ENCODE assay signal across 29 cellular contexts in the genomic region with DNA sequence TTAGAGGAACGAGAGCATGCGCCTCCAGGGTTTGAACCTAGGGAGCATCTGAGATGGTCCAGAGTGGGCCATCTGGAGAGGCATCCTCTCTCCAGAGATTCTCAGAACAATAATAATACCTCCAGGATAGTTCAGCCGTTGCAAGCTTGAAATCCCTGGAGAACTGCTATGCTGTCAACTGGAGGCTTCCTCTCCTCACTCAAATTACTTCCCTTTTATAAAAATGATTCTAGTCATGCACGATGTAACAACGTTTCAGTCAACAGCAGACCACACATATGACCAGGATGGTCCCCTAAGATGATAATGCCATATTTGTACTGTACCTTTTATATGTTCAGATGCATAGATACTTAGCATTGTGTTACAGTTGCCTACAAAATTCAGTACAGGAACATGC.
"Had no signal": no experiment of that assay in that cellular context is flagged by ENCODE, and none has a peak within 500 bp of the region (broad histone marks: within the 10 kb centered on the region; RNA-seq: fewer than 3 reads in every experiment).

No MANE protein-coding gene starts in this region.

- H3K9me3 ChIP-seq: adrenal gland, body of pancreas, gastroesophageal sphincter, neutrophil, thoracic aorta had no signal

- H3K4me1 ChIP-seq: adrenal gland, body of pancreas had no signal

- H3K27ac ChIP-seq: adrenal gland, body of pancreas, gastroesophageal sphincter, neutrophil, skin epidermis, thoracic aorta, VCaP had no signal

- H3K4me3 ChIP-seq: adrenal gland, body of pancreas, gastroesophageal sphincter, skin epidermis, thoracic aorta had no signal

- H3K27me3 Mint-ChIP-seq: activated naive CD8-positive, alpha-beta T cell treated with anti-CD3 and anti-CD28 coated beads for 36 hours had no signal

- H3K4me3 Mint-ChIP-seq: activated naive CD4-positive, alpha-beta T cell treated with anti-CD3 and anti-CD28 coated beads for 36 hours; activated naive CD8-positive, alpha-beta T cell treated with anti-CD3 and anti-CD28 coated beads for 36 hours; activated T-helper 1 cell treated with anti-CD3 and anti-CD28 coated beads, Interleukin-12 subunit alpha, Interleukin-12 subunit beta, Interleukin-2, Interleukin-4 antibody, amounts not matched to agents 30 ng/mL and 10 ng/mL and 1 ng/mL, durations not matched to agents 14 hours and 24 hours and 36 hours; nephron progenitor cell had no signal

- H3K27me3 ChIP-seq: adrenal gland, body of pancreas, gastroesophageal sphincter, neutrophil had no signal

- H3K27ac Mint-ChIP-seq: activated naive CD4-positive, alpha-beta T cell treated with anti-CD3 and anti-CD28 coated beads for 36 hours; activated naive CD8-positive, alpha-beta T cell treated with anti-CD3 and anti-CD28 coated beads for 36 hours; activated T-helper 1 cell treated with anti-CD3 and anti-CD28 coated beads, Interleukin-12 subunit alpha, Interleukin-12 subunit beta, Interleukin-2, Interleukin-4 antibody, amounts not matched to agents 30 ng/mL and 10 ng/mL and 1 ng/mL, durations not matched to agents 14 hours and 24 hours and 36 hours; nephron progenitor cell had no signal

- H3K9me3 Mint-ChIP-seq: activated naive CD4-positive, alpha-beta T cell treated with anti-CD3 and anti-CD28 coated beads for 36 hours; activated naive CD8-positive, alpha-beta T cell treated with anti-CD3 and anti-CD28 coated beads for 36 hours; activated T-helper 1 cell treated with anti-CD3 and anti-CD28 coated beads, Interleukin-12 subunit alpha, Interleukin-12 subunit beta, Interleukin-2, Interleukin-4 antibody, amounts not matched to agents 30 ng/mL and 10 ng/mL and 1 ng/mL, durations not matched to agents 14 hours and 24 hours and 36 hours had no signal

- H3K36me3 Mint-ChIP-seq: activated naive CD8-positive, alpha-beta T cell treated with anti-CD3 and anti-CD28 coated beads for 36 hours had no signal

- FAIRE-seq: colon, keratinocyte, TTC549, urothelium cell line had no signal

- H3K36me3 ChIP-seq: adrenal gland, gastroesophageal sphincter, neutrophil, thoracic aorta had no signal

- DNase-seq: activated CD4-positive, alpha-beta T cell treated with anti-CD3 and anti-CD28 coated beads for 48 hours; activated CD4-positive, alpha-beta T cell treated with anti-CD3 and anti-CD28 coated beads, Interleukin-2, amount 50 U/mL, for 48 hours; activated CD8-positive, alpha-beta memory T cell treated with anti-CD3 and anti-CD28 coated beads for 24 hours; activated effector memory CD4-positive, alpha-beta T cell treated with anti-CD3 and anti-CD28 coated beads, Interleukin-2, amount 50 U/mL, for 16 hours; activated naive CD4-positive, alpha-beta T cell treated with anti-CD3 and anti-CD28 coated beads for 36 hours; activated naive CD8-positive, alpha-beta T cell treated with anti-CD3 and anti-CD28 coated beads for 36 hours; adrenal gland; aorta; dermis blood vessel endothelial cell; effector CD8-positive, alpha-beta T cell; head of caudate nucleus; hippocampal formation; left cardiac atrium; left ventricle myocardium superior; nephron progenitor cell; stimulated activated CD4-positive, alpha-beta T cell treated with anti-CD3 and anti-CD28 coated beads, Interleukin-12 subunit alpha, Interleukin-12 subunit beta, amount 100 ng/mL, for 4 hours; stimulated activated CD4-positive, alpha-beta T cell treated with anti-CD3 and anti-CD28 coated beads, Interleukin-4, amount 100 ng/mL, for 1 hour; stimulated activated naive CD8-positive, alpha-beta T cell treated with anti-CD3 and anti-CD28 coated beads, Interleukin-15, Interleukin-2, amounts not matched to agents 100 U/mL and 50 U/mL, for 24 hours had no signal
